ENCODE assay signal across 16 cellular contexts in the genomic region with DNA sequence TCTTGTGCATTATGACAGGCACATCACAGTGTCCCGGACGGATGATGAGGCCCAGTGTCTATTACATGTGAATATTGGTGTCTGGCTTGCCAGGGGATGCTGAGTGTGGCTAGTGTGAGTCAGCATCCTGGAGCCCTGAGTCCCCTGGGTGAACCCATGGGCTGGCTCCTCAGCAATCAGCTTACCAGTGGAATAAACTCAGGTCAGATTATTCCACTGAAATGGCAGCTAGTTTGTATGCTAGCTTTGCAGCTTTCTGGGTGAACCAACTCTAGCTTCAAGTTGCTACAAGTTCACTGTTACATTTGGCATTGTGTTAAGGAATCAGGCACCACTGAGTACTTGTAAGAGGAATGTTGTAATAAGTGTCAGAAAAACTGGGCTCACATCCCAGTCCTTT. TPM values are rescaled to one million over a fixed set of nuclear protein-coding genes. Genes with fewer than 3 reads are reported as not detected.
DNase-seq lines count a peak whose midpoint lies in the region; ATAC-seq, FAIRE-seq and TF ChIP-seq lines count a peak whose summit lies in the region.
"Had no signal": no experiment of that assay in that cellular context is flagged by ENCODE, and none has a peak within 500 bp of the region (broad histone marks: within the 10 kb centered on the region; RNA-seq: fewer than 3 reads in every experiment).

No MANE protein-coding gene starts in this region.

- no peak for TF ChIP-seq CTCF in astrocyte (IDR thresholded peaks at IDR 0.05; ENCODE audit: insufficient read depth, low read depth, low read length)

- H3K9me3 Mint-ChIP-seq in astrocyte (ENCODE audit: unreplicated experiment) (peaks cover 2% of the 10 kb centered on the region), immature natural killer cell (no peaks in the 10 kb centered on the region)
- H3K9me3 Mint-ChIP-seq: neural progenitor cell had no signal

- peak overlapping the region; percentile 48 for H3K4me2 ChIP-seq in astrocyte (ENCODE audit: low read length)
- H3K4me2 ChIP-seq: hepatocyte, neural progenitor cell had no signal

- H3K27me3 ChIP-seq in astrocyte (ENCODE audit: insufficient read depth, low read length) = no peaks in the 10 kb centered on the region
- H3K27me3 ChIP-seq: hepatocyte, neural progenitor cell, SJSA1, vagina had no signal

- H3K4me3 Mint-ChIP-seq in astrocyte (ENCODE audit: unreplicated experiment) = no peak overlapping the region
- no peak overlapping the region for H3K4me3 Mint-ChIP-seq in immature natural killer cell
- H3K4me3 Mint-ChIP-seq: brain, neural progenitor cell had no signal

- H3K27me3 Mint-ChIP-seq in astrocyte (ENCODE audit: low read depth, unreplicated experiment) (no peaks in the 10 kb centered on the region), immature natural killer cell (ENCODE audit: low read depth in 3 of 3) (no peaks in the 10 kb centered on the region)

- H3K36me3 Mint-ChIP-seq in astrocyte (ENCODE audit: low read depth, unreplicated experiment) (no peaks in the 10 kb centered on the region), immature natural killer cell (no peaks in the 10 kb centered on the region)
- H3K36me3 Mint-ChIP-seq: brain, neural progenitor cell had no signal

- H3K4me3 ChIP-seq in astrocyte (ENCODE audit: insufficient read depth, low read depth, low read length) = no peak overlapping the region
- H3K4me3 ChIP-seq: hepatocyte, neural progenitor cell, SJSA1, vagina had no signal

- H3K9me3 ChIP-seq in astrocyte (ENCODE audit: insufficient read depth, low read depth, low read length) = no peaks in the 10 kb centered on the region
- H3K9me3 ChIP-seq: SJSA1, vagina had no signal

- peak; percentile 86 for FAIRE-seq in astrocyte (lab: Jason Lieb, UNC)

- H3K27ac Mint-ChIP-seq in astrocyte (ENCODE audit: unreplicated experiment) (peak overlapping the region; percentile 89), immature natural killer cell (no peak overlapping the region)
- H3K27ac Mint-ChIP-seq: brain, neural progenitor cell had no signal

- H4K20me1 ChIP-seq in astrocyte (ENCODE audit: insufficient read depth, low read length) = no peaks in the 10 kb centered on the region

- DNase-seq in AG08396 (ENCODE audit: low spot score) = peak; percentile 47
- DNase-seq in HCEC 1CT = peak; percentile 62
- peak; percentile 85 for DNase-seq in astrocyte (ENCODE audit: low read depth)
- DNase-seq in left lobe of liver (ENCODE audit: low spot score) = no peak
- no peak for DNase-seq in immature natural killer cell
- no peak for DNase-seq in activated CD8-positive, alpha-beta memory T cell treated with anti-CD3 and anti-CD28 coated beads, Interleukin-2, amount 50 U/mL, for 4 hours
- DNase-seq: DMS 273 treated with DMSO at 0.1 percent for 48 hours, NCI-H2029 had no signal

- peak; percentile 43 for ATAC-seq in left lobe of liver
- no peak for ATAC-seq in GM18511 (IDR thresholded peaks at IDR 0.05; ENCODE audit: unreplicated experiment)
- ATAC-seq in HG02973 (IDR thresholded peaks at IDR 0.05; ENCODE audit: unreplicated experiment) = no peak

- peaks cover 17% of the 10 kb centered on the region for H3K4me1 ChIP-seq in astrocyte (ENCODE audit: insufficient read depth, low read length)
- H3K4me1 ChIP-seq: neural progenitor cell had no signal

- H3K4me1 Mint-ChIP-seq in astrocyte (ENCODE audit: low read depth, unreplicated experiment) (peaks cover 45% of the 10 kb centered on the region), immature natural killer cell (no peaks in the 10 kb centered on the region)
- H3K4me1 Mint-ChIP-seq: brain, neural progenitor cell had no signal

- H3K9ac ChIP-seq in astrocyte (ENCODE audit: low read length) = peak overlapping the region; percentile 7
- H3K9ac ChIP-seq: neural progenitor cell had no signal

- H3K79me2 ChIP-seq in astrocyte (ENCODE audit: insufficient read depth, low read length) = no peaks in the 10 kb centered on the region
- H3K79me2 ChIP-seq: hepatocyte had no signal

- H3K36me3 ChIP-seq in astrocyte (ENCODE audit: insufficient read depth, low read length) = no peaks in the 10 kb centered on the region
- H3K36me3 ChIP-seq: neural progenitor cell, SJSA1, vagina had no signal

- peak overlapping the region; percentile 11 for H3K27ac ChIP-seq in astrocyte (ENCODE audit: low read depth, low read length)
- H3K27ac ChIP-seq: hepatocyte, HL-60, neural progenitor cell, SJSA1, vagina had no signal

- H2AFZ ChIP-seq in astrocyte (ENCODE audit: low read depth, low read length) = no peak overlapping the region
- H2AFZ ChIP-seq: hepatocyte, neural progenitor cell had no signal

RNA-seq across cellular contexts. Expression of a gene that starts 23.9 kb away (rescaled TPM):
- total RNA-seq in astrocyte (0.07 and 0.09 TPM in 2 replicates), left lobe of liver (not detected)
- polyA plus RNA-seq in immature natural killer cell = not detected
- total RNA-seq: hepatocyte, SJSA1 had no signal
- polyA plus RNA-seq: hepatocyte had no signal

RNA-seq across cellular contexts. Expression of a gene that starts 41.1 kb away (rescaled TPM):
- total RNA-seq in astrocyte (not detected in 2 replicates), left lobe of liver (not detected)
- polyA plus RNA-seq in immature natural killer cell = not detected
- total RNA-seq: hepatocyte, vagina had no signal
- polyA plus RNA-seq: hepatocyte had no signal

Comparison
In these comparisons a context has a peak if more than half of its experiments do, and no peak if none do; other contexts are left out.
1. DNase-seq: peak in AG08396 (single experiment), HCEC 1CT (single experiment) and astrocyte (single experiment); none in left lobe of liver (single experiment), immature natural killer cell (0 of 3) and activated CD8-positive, alpha-beta memory T cell treated with anti-CD3 and anti-CD28 coated beads, Interleukin-2, amount 50 U/mL, for 4 hours (single experiment).